In the genomic region with DNA sequence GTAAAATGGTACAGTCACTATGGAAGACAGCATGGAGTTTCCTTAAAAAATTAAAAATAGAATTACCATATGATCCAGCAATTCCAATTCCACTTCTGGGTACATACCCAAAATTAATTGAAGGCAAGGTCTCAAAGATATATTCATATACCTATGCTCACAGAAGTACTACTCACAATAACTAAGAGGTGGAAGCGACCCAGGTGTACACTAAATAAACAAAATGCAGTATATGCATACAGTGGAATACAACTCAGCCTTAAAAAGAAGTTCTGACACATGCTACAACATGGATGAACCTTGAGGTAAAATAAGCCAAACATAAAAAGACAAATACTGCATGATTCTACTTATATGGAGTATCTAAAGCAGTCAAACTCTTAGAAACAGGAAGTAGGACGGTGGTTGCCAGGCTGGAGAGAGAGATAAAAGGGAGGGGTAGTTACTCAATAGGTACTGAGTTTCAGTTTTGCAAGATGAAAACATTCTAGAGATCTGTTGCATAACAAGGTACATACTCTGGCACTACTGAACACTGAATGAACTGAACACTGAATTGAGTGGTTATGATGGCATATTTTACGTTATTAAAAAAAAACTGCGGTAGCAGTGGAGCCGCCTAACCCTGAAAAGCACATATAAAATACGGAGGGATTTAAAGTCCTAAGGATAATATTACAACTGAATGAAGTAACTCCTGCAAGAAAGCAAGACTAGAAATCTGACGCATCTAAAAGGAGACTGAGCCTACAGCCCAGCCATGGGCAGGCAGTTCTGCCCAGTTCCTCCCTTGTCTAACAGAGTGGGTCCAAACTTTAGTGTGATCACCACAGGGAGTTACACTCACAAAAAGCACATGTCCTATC, we compare ENCODE assay signal across 9 cellular contexts. TPM values are rescaled to one million over a fixed set of nuclear protein-coding genes. Genes with fewer than 3 reads are reported as not detected.
DNase-seq lines count a peak whose midpoint lies in the region; ATAC-seq and TF ChIP-seq lines count a peak whose summit lies in the region.
"Had no signal": no experiment of that assay in that cellular context is flagged by ENCODE, and none has a peak within 500 bp of the region (broad histone marks: within the 10 kb centered on the region; RNA-seq: fewer than 3 reads in every experiment).

No MANE protein-coding gene starts in this region.

- 62% methylated on average over 7 of the region's 7 CpGs for WGBS in urinary bladder

- H3K27ac ChIP-seq in SK-N-MC (0 out of 2 replicates have a peak overlapping the region, but pooled peaks have one; percentile 48), breast epithelium (peak overlapping the region; percentile 76 to 86), urinary bladder (ENCODE audit: low read depth) (peak overlapping the region; percentile 12)
- H3K27ac ChIP-seq: ascending aorta had no signal

- H3K27me3 ChIP-seq in breast epithelium: no peaks in the 10 kb centered on the region
- H3K27me3 ChIP-seq: ascending aorta had no signal

- peak; percentile 36 for DNase-seq in activated CD4-positive, CD25-positive, alpha-beta regulatory T cell treated with anti-CD3 and anti-CD28 coated beads, Interleukin-2, amount 50 U/mL, for 16 hours (ENCODE audit: low read depth, low spot score)
- no peak for DNase-seq in activated CD4-positive, CD25-positive, alpha-beta regulatory T cell treated with anti-CD3 and anti-CD28 coated beads, Interleukin-2, amount 50 U/mL, for 72 hours
- DNase-seq in SK-N-MC (ENCODE audit: low read depth, low spot score): no peak
- peak in 1 of 2 donors; percentile 62 for DNase-seq in breast epithelium (ENCODE audit: low spot score in 2 of 2)
- DNase-seq in lung microvascular endothelial cell (ENCODE audit: low read depth in 2 of 2): peak; percentile 35 to 44
- no peak for DNase-seq in RKO (ENCODE audit: low spot score)

- no peak for TF ChIP-seq POLR2A in breast epithelium (IDR thresholded peaks at IDR 0.05)

- H3K9ac ChIP-seq in SK-N-MC (ENCODE audit: insufficient read length): no peak overlapping the region

- TF ChIP-seq CTCF in breast epithelium (IDR thresholded peaks at IDR 0.05): no peak

- peak; percentile 59 for ATAC-seq in HG03097 (IDR thresholded peaks at IDR 0.05; ENCODE audit: low FRiP score, unreplicated experiment)

- H3K4me1 ChIP-seq in breast epithelium (peaks cover 8 to 20% of the 10 kb centered on the region in 2 donors), urinary bladder (ENCODE audit: insufficient read depth) (no peaks in the 10 kb centered on the region)

- no peaks in the 10 kb centered on the region for H3K9me3 ChIP-seq in SK-N-MC (ENCODE audit: low read depth, low read length)
- H3K9me3 ChIP-seq in breast epithelium: no peaks in the 10 kb centered on the region
- H3K9me3 ChIP-seq: ascending aorta had no signal

- no peaks in the 10 kb centered on the region for H3K36me3 ChIP-seq in SK-N-MC (ENCODE audit: insufficient read depth, low read length)
- no peaks in the 10 kb centered on the region for H3K36me3 ChIP-seq in breast epithelium
- no peaks in the 10 kb centered on the region for H3K36me3 ChIP-seq in urinary bladder (ENCODE audit: insufficient read depth)
- H3K36me3 ChIP-seq: ascending aorta had no signal

- 0 out of 2 replicates have a peak overlapping the region, but pooled peaks have one; percentile 8 for H3K4me3 ChIP-seq in SK-N-MC
- H3K4me3 ChIP-seq in breast epithelium: no peak overlapping the region
- H3K4me3 ChIP-seq in urinary bladder (ENCODE audit: low read depth, low read length): no peak overlapping the region
- H3K4me3 ChIP-seq: ascending aorta had no signal

- intact Hi-C loops in breast epithelium (cut with DNase I; ENCODE audit: low total_unique reads): no loop called here

RNA-seq across cellular contexts. Expression of gene DGCR2, which starts 12.8 kb away (rescaled TPM):
- 10 to 100 TPM; 36.8 to 58.4 (median 42.9) TPM for total RNA-seq in breast epithelium
- total RNA-seq in lung microvascular endothelial cell: 28.3 and 37.5 TPM in 2 replicates
- total RNA-seq in urinary bladder: 41.4 TPM
- 61.0 TPM for polyA plus RNA-seq in urinary bladder

RNA-seq across cellular contexts. Expression of gene TSSK2, which starts 21.7 kb away (rescaled TPM):
- total RNA-seq in breast epithelium (not detected), lung microvascular endothelial cell (not detected in 2 replicates), urinary bladder (not detected)
- 0.25 TPM for polyA plus RNA-seq in urinary bladder
- total RNA-seq: ascending aorta had no signal

RNA-seq across cellular contexts. Expression of gene ESS2, which starts 35.0 kb away (rescaled TPM):
- total RNA-seq in breast epithelium: 10 to 100 TPM; 12.2 to 17.7 (median 13.8) TPM
- 3.3 and 4.2 TPM in 2 replicates for total RNA-seq in lung microvascular endothelial cell
- total RNA-seq in urinary bladder: 5.1 TPM
- polyA plus RNA-seq in urinary bladder: 19.2 TPM

RNA-seq across cellular contexts. Expression of gene GSC2, which starts 40.7 kb away (rescaled TPM):
- not detected for total RNA-seq in breast epithelium
- not detected in 2 replicates for total RNA-seq in lung microvascular endothelial cell
- not detected for total RNA-seq in urinary bladder
- not detected for polyA plus RNA-seq in urinary bladder
- total RNA-seq: ascending aorta had no signal

Comparison
In these comparisons a context has a peak if more than half of its experiments do, and no peak if none do; other contexts are left out.
1. DNase-seq: peak in activated CD4-positive, CD25-positive, alpha-beta regulatory T cell treated with anti-CD3 and anti-CD28 coated beads, Interleukin-2, amount 50 U/mL, for 16 hours (single experiment) and lung microvascular endothelial cell (2 of 2); none in activated CD4-positive, CD25-positive, alpha-beta regulatory T cell treated with anti-CD3 and anti-CD28 coated beads, Interleukin-2, amount 50 U/mL, for 72 hours (single experiment), SK-N-MC (single experiment) and RKO (single experiment).
2. H3K27ac ChIP-seq: peak in every context shown above with its lines; median percentile 81 in breast epithelium; 48 in SK-N-MC; 12 in urinary bladder.